In genomic region chr12:105420659-105421240, GRCh38 we compare ENCODE assay signal across 8 cellular contexts.
DNase-seq lines count a peak whose midpoint lies in the region; ATAC-seq and TF ChIP-seq lines count a peak whose summit lies in the region.

No MANE protein-coding gene starts in this region.

- no peak overlapping the region for H3K4me3 ChIP-seq in lower leg skin (ENCODE audit: low read depth, poor library complexity, severe bottlenecking)

- TF ChIP-seq POLR2A in lower leg skin (IDR thresholded peaks at IDR 0.05) = no peak

- peak; percentile 54 for ATAC-seq in HG03108 (IDR thresholded peaks at IDR 0.05; ENCODE audit: unreplicated experiment)

- intact Hi-C loops in lower leg skin (cut with DNase I; ENCODE audit: low total_unique reads) = loop anchor here (5.0 kb wide), 2 partner anchors 717 to 802 kb away; partner anchors contain the start of gene NUAK1

- peak; percentile 69 for DNase-seq in DMS79 (lab: John Stamatoyannopoulos, UW)
- peak; percentile 75 for DNase-seq in NCI-H510A treated with DMSO at 0.1 percent for 48 hours (lab: John Stamatoyannopoulos, UW)
- peak; percentile 53 for DNase-seq in activated CD4-positive, alpha-beta T cell treated with anti-CD3 and anti-CD28 coated beads, Interleukin-2, amount 50 U/mL, for 1 hour
- peak; percentile 93 for DNase-seq in dermis blood vessel endothelial cell
- peak; percentile 76 to 93 for DNase-seq in lower leg skin (ENCODE audit: low spot score in 2 of 2)
- peak; percentile 35 for DNase-seq in stimulated activated CD8-positive, alpha-beta memory T cell treated with anti-CD3 and anti-CD28 coated beads, Interleukin-12 subunit alpha, Interleukin-12 subunit beta, amount 100 ng/mL, for 1 hour (ENCODE audit: low read depth)
- no peak for DNase-seq in GF-D8 (lab: John Stamatoyannopoulos, UW)

- TF ChIP-seq CTCF in lower leg skin (IDR thresholded peaks at IDR 0.05) = peak in 2 of 3 donors; percentile 25 to 33
